ENCODE assay signal across 14 cellular contexts in genomic region chr2:55302241-55302640, GRCh38. TPM values are rescaled to one million over a fixed set of nuclear protein-coding genes. Genes with fewer than 3 reads are reported as not detected.
A peak's percentile ranks its signal among the peaks of the same experiment; 100 is the strongest.
DNase-seq lines count a peak whose midpoint lies in the region; ATAC-seq, FAIRE-seq and TF ChIP-seq lines count a peak whose summit lies in the region.
"Had no signal": no experiment of that assay in that cellular context is flagged by ENCODE, and none has a peak within 500 bp of the region (broad histone marks: within the 10 kb centered on the region; RNA-seq: fewer than 3 reads in every experiment).

No MANE protein-coding gene starts in this region.

- TF ChIP-seq POLR2A in right lobe of liver (IDR thresholded peaks at IDR 0.05): no peak

- no peak overlapping the region for H3K27ac Mint-ChIP-seq in HFFc6
- H3K27ac Mint-ChIP-seq: stimulated activated naive B cell treated with anti-CD40 and anti-IgM and Interleukin-4, amounts not matched to agents 10 μg/mL and 1 μg/mL and 100 μg/mL, for 72 hours had no signal

- H3K36me3 Mint-ChIP-seq in HFFc6 (ENCODE audit: low read depth): no peaks in the 10 kb centered on the region

- H3K9me3 ChIP-seq in right lobe of liver: no peaks in the 10 kb centered on the region

- ATAC-seq in HG02678 (IDR thresholded peaks at IDR 0.05; ENCODE audit: unreplicated experiment): peak; percentile 77
- ATAC-seq in HG03460 (IDR thresholded peaks at IDR 0.05; ENCODE audit: unreplicated experiment): peak; percentile 79
- no peak for ATAC-seq in right lobe of liver

- 59% methylated on average over 3 of the region's 3 CpGs for WGBS in right lobe of liver (ENCODE audit: insufficient coverage, low coverage, low lambda C conversion rate, missing lambda C conversion rate)

- H3K4me3 ChIP-seq in right lobe of liver: no peak overlapping the region

- no peaks in the 10 kb centered on the region for H3K27me3 ChIP-seq in right lobe of liver

- in situ Hi-C loops in GM13976 (cut with MboI; ENCODE audit: low sequenced_read_pairs, unreplicated experiment): no loop called here

- H3K27me3 Mint-ChIP-seq in HFFc6 (ENCODE audit: insufficient read depth): no peaks in the 10 kb centered on the region
- H3K27me3 Mint-ChIP-seq: stimulated activated naive B cell treated with anti-CD40 and anti-IgM and Interleukin-4, amounts not matched to agents 10 μg/mL and 1 μg/mL and 100 μg/mL, for 72 hours had no signal

- H3K36me3 ChIP-seq in right lobe of liver: peaks cover 0 to 3% (median 0%) of the 10 kb centered on the region in 4 donors

- peak; percentile 54 for DNase-seq in GM13976 (ENCODE audit: low spot score)
- DNase-seq in GM19239 (ENCODE audit: insufficient read length, low spot score): no peak
- DNase-seq in right lobe of liver: no peak
- no peak for DNase-seq in HFFc6
- no peak for DNase-seq in NOMO-1 treated with dmso at 0.1 percent for 144 hours (lab: John Stamatoyannopoulos, UW; ENCODE audit: unreplicated experiment)
- DNase-seq in activated gamma-delta T cell treated with Interleukin-2 at 50 U/mL for 16 hours: no peak
- DNase-seq: activated effector memory CD4-positive, alpha-beta T cell treated with Interleukin-2 at 50 U/mL for 16 hours; kidney glomerular epithelial cell; NCI-H345; stimulated activated naive B cell treated with anti-CD40 and anti-IgM and Interleukin-4, amounts not matched to agents 10 μg/mL and 1 μg/mL and 100 μg/mL, for 72 hours had no signal

- no peak overlapping the region for H3K4me3 Mint-ChIP-seq in HFFc6
- H3K4me3 Mint-ChIP-seq: stimulated activated naive B cell treated with anti-CD40 and anti-IgM and Interleukin-4, amounts not matched to agents 10 μg/mL and 1 μg/mL and 100 μg/mL, for 72 hours had no signal

- no peaks in the 10 kb centered on the region for H3K9me3 Mint-ChIP-seq in HFFc6
- H3K9me3 Mint-ChIP-seq: stimulated activated naive B cell treated with anti-CD40 and anti-IgM and Interleukin-4, amounts not matched to agents 10 μg/mL and 1 μg/mL and 100 μg/mL, for 72 hours had no signal

- H3K27ac ChIP-seq in right lobe of liver: no peak overlapping the region
- H3K27ac ChIP-seq: RWPE1, VCaP had no signal

- TF ChIP-seq CTCF in GM13976 (IDR thresholded peaks at IDR 0.05; ENCODE audit: borderline replicate concordance, control extremely low read depth, extremely low read depth, insufficient read depth, missing control alignments): no peak
- no peak for TF ChIP-seq CTCF in right lobe of liver (IDR thresholded peaks at IDR 0.05)
- no peak for TF ChIP-seq CTCF in HFFc6 (IDR thresholded peaks at IDR 0.05)

- H3K4me1 ChIP-seq in right lobe of liver: no peaks in the 10 kb centered on the region

- H3K4me1 Mint-ChIP-seq in HFFc6 (ENCODE audit: low read depth): no peaks in the 10 kb centered on the region

- intact Hi-C loops in right lobe of liver (cut with DNase I): no loop called here

- FAIRE-seq in GM19239 (lab: Jason Lieb, UNC): peak; percentile 85

RNA-seq across cellular contexts. Expression of gene MTIF2, which starts 33.2 kb away (rescaled TPM):
- 10 to 100 TPM; 18.3 to 28.3 (median 23.9) TPM for total RNA-seq in right lobe of liver
- 10 to 100 TPM; 22.4 to 28.7 (median 25.9) TPM for total RNA-seq in HFFc6 (2021; fragmentation: NEBNext Ultra II Directional; extraction: Animal tissue kit (Norgen Biotek cat#: 25700))

Comparison
In these comparisons a context has a peak if more than half of its experiments do, and no peak if none do; other contexts are left out.
1. ATAC-seq: peak in HG02678 (single experiment) and HG03460 (single experiment); none in right lobe of liver (0 of 4).